1 cellular context compared by ENCODE assay signal in genomic region chr3:58119221-58119620, GRCh38.
TF ChIP-seq lines count a peak whose summit lies in the region.

No MANE protein-coding gene starts in this region.

TF ChIP-seq in HepG2, 621 proteins besides CTCF, POLR2A, EP300 and RAD21 (continued from another document):
- TF ChIP-seq SNAPC4 (CRISPR knock-in tag; IDR thresholded peaks at IDR 0.05) (no peak), ADNP (CRISPR knock-in tag; IDR thresholded peaks at IDR 0.05) (no peak), RXRA (CRISPR knock-in tag; IDR thresholded peaks at IDR 0.05) (no peak), DNMT1 (CRISPR knock-in tag; IDR thresholded peaks at IDR 0.05) (no peak), TAF1 (CRISPR knock-in tag; IDR thresholded peaks at IDR 0.05) (no peak), ZMYM2 (CRISPR knock-in tag; IDR thresholded peaks at IDR 0.05) (no peak)
- TF ChIP-seq, protein P1, sequence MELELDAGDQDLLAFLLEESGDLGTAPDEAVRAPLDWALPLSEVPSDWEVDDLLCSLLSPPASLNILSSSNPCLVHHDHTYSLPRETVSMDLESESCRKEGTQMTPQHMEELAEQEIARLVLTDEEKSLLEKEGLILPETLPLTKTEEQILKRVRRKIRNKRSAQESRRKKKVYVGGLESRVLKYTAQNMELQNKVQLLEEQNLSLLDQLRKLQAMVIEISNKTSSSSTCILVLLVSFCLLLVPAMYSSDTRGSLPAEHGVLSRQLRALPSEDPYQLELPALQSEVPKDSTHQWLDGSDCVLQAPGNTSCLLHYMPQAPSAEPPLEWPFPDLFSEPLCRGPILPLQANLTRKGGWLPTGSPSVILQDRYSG (CRISPR knock-in tag; IDR thresholded peaks at IDR 0.05): no peak
- TF ChIP-seq, protein P2, sequence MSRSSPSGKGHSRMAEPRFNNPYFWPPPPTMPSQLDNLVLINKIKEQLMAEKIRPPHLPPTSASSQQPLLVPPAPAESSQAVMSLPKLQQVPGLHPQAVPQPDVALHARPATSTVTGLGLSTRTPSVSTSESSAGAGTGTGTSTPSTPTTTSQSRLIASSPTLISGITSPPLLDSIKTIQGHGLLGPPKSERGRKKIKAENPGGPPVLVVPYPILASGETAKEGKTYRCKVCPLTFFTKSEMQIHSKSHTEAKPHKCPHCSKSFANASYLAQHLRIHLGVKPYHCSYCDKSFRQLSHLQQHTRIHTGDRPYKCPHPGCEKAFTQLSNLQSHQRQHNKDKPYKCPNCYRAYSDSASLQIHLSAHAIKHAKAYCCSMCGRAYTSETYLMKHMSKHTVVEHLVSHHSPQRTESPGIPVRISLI (CRISPR knock-in tag; IDR thresholded peaks at IDR 0.05; ENCODE audit: borderline replicate concordance): no peak
